In the genomic region with DNA sequence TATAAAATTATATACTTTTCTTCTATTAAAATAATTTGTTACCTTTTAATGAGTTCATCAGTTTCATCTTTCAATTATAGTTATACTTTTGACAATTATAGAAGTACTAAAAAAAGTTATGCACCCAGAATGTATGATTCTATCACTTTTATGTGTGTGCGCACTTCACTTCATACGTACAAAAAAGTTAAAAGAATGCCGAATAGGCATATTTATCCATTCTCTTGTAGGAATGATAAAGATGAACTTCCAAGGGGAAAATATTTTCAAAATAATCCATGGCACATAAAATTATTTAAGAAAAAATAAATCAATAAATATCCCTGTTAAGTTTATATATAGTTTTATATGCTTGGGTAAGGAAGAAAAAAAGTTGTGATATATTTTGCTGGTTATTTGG, we compare ENCODE assay signal across 30 cellular contexts.
"Had no signal": no experiment of that assay in that cellular context is flagged by ENCODE, and none has a peak within 500 bp of the region (broad histone marks: within the 10 kb centered on the region; RNA-seq: fewer than 3 reads in every experiment).

No MANE protein-coding gene starts in this region.

- H2AFZ ChIP-seq: hepatocyte, neural progenitor cell had no signal

- H3K4me3 Mint-ChIP-seq: mesothelial cell of epicardium; nephron progenitor cell; neural progenitor cell; stimulated activated memory B cell treated with anti-CD40 and anti-IgM and Interleukin-4, amounts not matched to agents 10 μg/mL and 1 μg/mL and 100 μg/mL, for 72 hours; type B pancreatic cell had no signal

- H3K27ac Mint-ChIP-seq: nephron progenitor cell, neural progenitor cell, type B pancreatic cell had no signal

- ATAC-seq: natural killer cell; right cardiac atrium; stimulated activated memory B cell treated with anti-CD40 and anti-IgM and Interleukin-4, amounts not matched to agents 10 μg/mL and 1 μg/mL and 100 μg/mL, for 72 hours; stimulated activated naive CD8-positive, alpha-beta T cell treated with anti-CD3 and anti-CD28 coated beads, Interleukin-15, amount 100 ng/mL, for 72 hours had no signal

- H3K9me3 Mint-ChIP-seq: naive B cell; natural killer cell; nephron progenitor cell; neural progenitor cell; stimulated activated memory B cell treated with anti-CD40 and anti-IgM and Interleukin-4, amounts not matched to agents 10 μg/mL and 1 μg/mL and 100 μg/mL, for 72 hours; stimulated activated naive CD8-positive, alpha-beta T cell treated with anti-CD3 and anti-CD28 coated beads, Interleukin-15, amount 100 ng/mL, for 72 hours; type B pancreatic cell had no signal

- H3K4me3 ChIP-seq: hepatocyte, left ventricle myocardium inferior, lung, neural progenitor cell, ovary, prostate gland, sigmoid colon, tibial nerve, vagina had no signal

- H3K4me1 ChIP-seq: left ventricle myocardium inferior, prostate gland, sigmoid colon, vagina had no signal

- H3K36me3 Mint-ChIP-seq: mesothelial cell of epicardium; naive B cell; natural killer cell; neural progenitor cell; stimulated activated memory B cell treated with anti-CD40 and anti-IgM and Interleukin-4, amounts not matched to agents 10 μg/mL and 1 μg/mL and 100 μg/mL, for 72 hours; type B pancreatic cell had no signal

- H3K36me3 ChIP-seq: left ventricle myocardium inferior, neural progenitor cell, neutrophil, ovary, prostate gland, sigmoid colon, tibial nerve, vagina had no signal

- DNase-seq: islet precursor cell; left ventricle myocardium inferior; mesendoderm; naive B cell; natural killer cell; nephron progenitor cell; occipital lobe; ovary; posterior cingulate gyrus; retina; right cardiac atrium; sigmoid colon; small intestine; stimulated activated CD4-positive, alpha-beta T cell treated with anti-CD3 and anti-CD28 coated beads, Interleukin-1b, Interleukin-23, amount 100 ng/mL, for 48 hours; stimulated activated CD4-positive, alpha-beta T cell treated with anti-CD3 and anti-CD28 coated beads, Interleukin-2, amount 100 ng/mL, for 48 hours; stimulated activated CD4-positive, alpha-beta T cell treated with anti-CD3 and anti-CD28 coated beads, Interleukin-4, amount 100 ng/mL, for 4 hours; stimulated activated CD8-positive, alpha-beta memory T cell treated with anti-CD3 and anti-CD28 coated beads, Interleukin-4, amount 100 ng/mL, for 48 hours; stimulated activated naive CD4-positive, alpha-beta T cell treated with Interleukin-2 at 50 U/mL for 16 hours; stimulated activated naive CD8-positive, alpha-beta T cell treated with anti-CD3 and anti-CD28 coated beads, Interleukin-15, amount 100 ng/mL, for 72 hours; substantia nigra had no signal

- H3K9me3 ChIP-seq: left ventricle myocardium inferior, neutrophil, ovary, prostate gland, sigmoid colon, tibial nerve, vagina had no signal

- H3K27me3 ChIP-seq: hepatocyte, neural progenitor cell, neutrophil, ovary, sigmoid colon, tibial nerve, vagina had no signal

- H3K9ac ChIP-seq: neural progenitor cell had no signal

- H3K27me3 Mint-ChIP-seq: naive B cell; stimulated activated memory B cell treated with anti-CD40 and anti-IgM and Interleukin-4, amounts not matched to agents 10 μg/mL and 1 μg/mL and 100 μg/mL, for 72 hours; stimulated activated naive CD8-positive, alpha-beta T cell treated with anti-CD3 and anti-CD28 coated beads, Interleukin-15, amount 100 ng/mL, for 72 hours; type B pancreatic cell had no signal

- H3K27ac ChIP-seq: left ventricle myocardium inferior, neural progenitor cell, neutrophil, ovary, prostate gland, sigmoid colon, tibial nerve, vagina had no signal

- H3K4me2 ChIP-seq: hepatocyte, neural progenitor cell had no signal

- H3K79me2 ChIP-seq: hepatocyte had no signal
